Comparison of ENCODE assay signal across 15 cellular contexts in the genomic region with DNA sequence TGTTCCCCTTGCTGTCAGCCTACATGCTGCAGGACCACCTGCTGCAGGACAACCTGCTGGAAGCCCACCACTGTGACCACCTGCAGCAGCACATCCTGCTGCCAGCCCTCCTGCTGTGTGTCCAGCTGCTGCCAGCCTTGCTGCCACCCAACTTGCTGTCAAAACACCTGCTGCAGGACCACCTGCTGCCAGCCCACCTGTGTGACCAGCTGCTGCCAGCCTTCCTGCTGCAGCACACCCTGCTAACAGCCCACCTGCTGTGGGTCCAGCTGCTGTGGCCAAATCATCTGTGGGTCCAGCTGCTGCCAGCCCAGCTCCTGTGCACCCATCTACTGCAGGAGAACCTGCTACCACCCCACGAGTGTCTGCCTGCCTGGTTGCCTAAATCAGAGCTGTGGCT. TPM values are rescaled to one million over a fixed set of nuclear protein-coding genes. Genes with fewer than 3 reads are reported as not detected.
"Had no signal": no experiment of that assay in that cellular context is flagged by ENCODE, and none has a peak within 500 bp of the region (broad histone marks: within the 10 kb centered on the region; RNA-seq: fewer than 3 reads in every experiment).

No MANE protein-coding gene starts in this region.

RNA-seq across cellular contexts. Expression of a gene that starts 4.2 kb away (rescaled TPM):
- total RNA-seq: activated B cell treated with CpG ODN at 0.5 μM for 24 hours; activated CD4-positive, alpha-beta memory T cell treated with anti-CD3 and anti-CD28 coated beads for 36 hours; activated CD4-positive, alpha-beta memory T cell treated with anti-CD3 and anti-CD28 coated beads, Interleukin-2, amount 10 ng/mL, durations not matched to agents 7 days and 5 days; activated CD4-positive, alpha-beta T cell treated with anti-CD3 and anti-CD28 coated beads for 36 hours; activated CD4-positive, alpha-beta T cell treated with anti-CD3 and anti-CD28 coated beads, Interleukin-2, amount 10 ng/mL, durations not matched to agents 24 days and 14 days; activated CD4-positive, alpha-beta T cell treated with anti-CD3 and anti-CD28 coated beads, Interleukin-2, amount 10 ng/mL, durations not matched to agents 7 days and 5 days; activated CD8-positive, alpha-beta memory T cell treated with anti-CD3 and anti-CD28 coated beads for 36 hours; activated CD8-positive, alpha-beta memory T cell treated with anti-CD3 and anti-CD28 coated beads, Interleukin-2, amount 10 ng/mL, durations not matched to agents 7 days and 5 days; activated CD8-positive, alpha-beta T cell treated with anti-CD3 and anti-CD28 coated beads for 36 hours; activated CD8-positive, alpha-beta T cell treated with anti-CD3 and anti-CD28 coated beads, Interleukin-2, amount 10 ng/mL, durations not matched to agents 7 days and 5 days; T-cell; T-helper 1 cell treated with Interleukin-12 subunit alpha and Interleukin-12 subunit beta and Interleukin-4 antibody, amounts not matched to agents 30 ng/mL and 1 ng/mL, for 36 hours; T-helper 17 cell; T-helper 2 cell treated with Interferon-gamma antibody and Interleukin-4, amounts not matched to agents 100 ng/mL and 5 ng/mL, for 36 hours; WTC11 had no signal

RNA-seq across cellular contexts. Expression of a gene that starts 6.1 kb away (rescaled TPM):
- total RNA-seq: activated B cell treated with CpG ODN at 0.5 μM for 24 hours; activated CD4-positive, alpha-beta memory T cell treated with anti-CD3 and anti-CD28 coated beads for 36 hours; activated CD4-positive, alpha-beta memory T cell treated with anti-CD3 and anti-CD28 coated beads, Interleukin-2, amount 10 ng/mL, durations not matched to agents 7 days and 5 days; activated CD4-positive, alpha-beta T cell treated with anti-CD3 and anti-CD28 coated beads for 36 hours; activated CD4-positive, alpha-beta T cell treated with anti-CD3 and anti-CD28 coated beads, Interleukin-2, amount 10 ng/mL, durations not matched to agents 24 days and 14 days; activated CD4-positive, alpha-beta T cell treated with anti-CD3 and anti-CD28 coated beads, Interleukin-2, amount 10 ng/mL, durations not matched to agents 7 days and 5 days; activated CD8-positive, alpha-beta memory T cell treated with anti-CD3 and anti-CD28 coated beads for 36 hours; activated CD8-positive, alpha-beta memory T cell treated with anti-CD3 and anti-CD28 coated beads, Interleukin-2, amount 10 ng/mL, durations not matched to agents 7 days and 5 days; activated CD8-positive, alpha-beta T cell treated with anti-CD3 and anti-CD28 coated beads for 36 hours; activated CD8-positive, alpha-beta T cell treated with anti-CD3 and anti-CD28 coated beads, Interleukin-2, amount 10 ng/mL, durations not matched to agents 7 days and 5 days; T-cell; T-helper 1 cell treated with Interleukin-12 subunit alpha and Interleukin-12 subunit beta and Interleukin-4 antibody, amounts not matched to agents 30 ng/mL and 1 ng/mL, for 36 hours; T-helper 17 cell; T-helper 2 cell treated with Interferon-gamma antibody and Interleukin-4, amounts not matched to agents 100 ng/mL and 5 ng/mL, for 36 hours; WTC11 had no signal

RNA-seq across cellular contexts. Expression of a gene that starts 16.1 kb away (rescaled TPM):
- total RNA-seq: activated B cell treated with CpG ODN at 0.5 μM for 24 hours; activated CD4-positive, alpha-beta memory T cell treated with anti-CD3 and anti-CD28 coated beads for 36 hours; activated CD4-positive, alpha-beta memory T cell treated with anti-CD3 and anti-CD28 coated beads, Interleukin-2, amount 10 ng/mL, durations not matched to agents 7 days and 5 days; activated CD4-positive, alpha-beta T cell treated with anti-CD3 and anti-CD28 coated beads for 36 hours; activated CD4-positive, alpha-beta T cell treated with anti-CD3 and anti-CD28 coated beads, Interleukin-2, amount 10 ng/mL, durations not matched to agents 24 days and 14 days; activated CD4-positive, alpha-beta T cell treated with anti-CD3 and anti-CD28 coated beads, Interleukin-2, amount 10 ng/mL, durations not matched to agents 7 days and 5 days; activated CD8-positive, alpha-beta memory T cell treated with anti-CD3 and anti-CD28 coated beads for 36 hours; activated CD8-positive, alpha-beta memory T cell treated with anti-CD3 and anti-CD28 coated beads, Interleukin-2, amount 10 ng/mL, durations not matched to agents 7 days and 5 days; activated CD8-positive, alpha-beta T cell treated with anti-CD3 and anti-CD28 coated beads for 36 hours; activated CD8-positive, alpha-beta T cell treated with anti-CD3 and anti-CD28 coated beads, Interleukin-2, amount 10 ng/mL, durations not matched to agents 7 days and 5 days; T-cell; T-helper 1 cell treated with Interleukin-12 subunit alpha and Interleukin-12 subunit beta and Interleukin-4 antibody, amounts not matched to agents 30 ng/mL and 1 ng/mL, for 36 hours; T-helper 17 cell; T-helper 2 cell treated with Interferon-gamma antibody and Interleukin-4, amounts not matched to agents 100 ng/mL and 5 ng/mL, for 36 hours; WTC11 had no signal

RNA-seq across cellular contexts. Expression of a gene that starts 21.8 kb away (rescaled TPM):
- total RNA-seq: activated B cell treated with CpG ODN at 0.5 μM for 24 hours; activated CD4-positive, alpha-beta memory T cell treated with anti-CD3 and anti-CD28 coated beads for 36 hours; activated CD4-positive, alpha-beta memory T cell treated with anti-CD3 and anti-CD28 coated beads, Interleukin-2, amount 10 ng/mL, durations not matched to agents 7 days and 5 days; activated CD4-positive, alpha-beta T cell treated with anti-CD3 and anti-CD28 coated beads for 36 hours; activated CD4-positive, alpha-beta T cell treated with anti-CD3 and anti-CD28 coated beads, Interleukin-2, amount 10 ng/mL, durations not matched to agents 24 days and 14 days; activated CD4-positive, alpha-beta T cell treated with anti-CD3 and anti-CD28 coated beads, Interleukin-2, amount 10 ng/mL, durations not matched to agents 7 days and 5 days; activated CD8-positive, alpha-beta memory T cell treated with anti-CD3 and anti-CD28 coated beads for 36 hours; activated CD8-positive, alpha-beta memory T cell treated with anti-CD3 and anti-CD28 coated beads, Interleukin-2, amount 10 ng/mL, durations not matched to agents 7 days and 5 days; activated CD8-positive, alpha-beta T cell treated with anti-CD3 and anti-CD28 coated beads for 36 hours; activated CD8-positive, alpha-beta T cell treated with anti-CD3 and anti-CD28 coated beads, Interleukin-2, amount 10 ng/mL, durations not matched to agents 7 days and 5 days; T-cell; T-helper 1 cell treated with Interleukin-12 subunit alpha and Interleukin-12 subunit beta and Interleukin-4 antibody, amounts not matched to agents 30 ng/mL and 1 ng/mL, for 36 hours; T-helper 17 cell; T-helper 2 cell treated with Interferon-gamma antibody and Interleukin-4, amounts not matched to agents 100 ng/mL and 5 ng/mL, for 36 hours; WTC11 had no signal

RNA-seq across cellular contexts. Expression of a gene that starts 31.3 kb away (rescaled TPM):
- total RNA-seq: activated B cell treated with CpG ODN at 0.5 μM for 24 hours; activated CD4-positive, alpha-beta memory T cell treated with anti-CD3 and anti-CD28 coated beads for 36 hours; activated CD4-positive, alpha-beta memory T cell treated with anti-CD3 and anti-CD28 coated beads, Interleukin-2, amount 10 ng/mL, durations not matched to agents 7 days and 5 days; activated CD4-positive, alpha-beta T cell treated with anti-CD3 and anti-CD28 coated beads for 36 hours; activated CD4-positive, alpha-beta T cell treated with anti-CD3 and anti-CD28 coated beads, Interleukin-2, amount 10 ng/mL, durations not matched to agents 24 days and 14 days; activated CD4-positive, alpha-beta T cell treated with anti-CD3 and anti-CD28 coated beads, Interleukin-2, amount 10 ng/mL, durations not matched to agents 7 days and 5 days; activated CD8-positive, alpha-beta memory T cell treated with anti-CD3 and anti-CD28 coated beads for 36 hours; activated CD8-positive, alpha-beta memory T cell treated with anti-CD3 and anti-CD28 coated beads, Interleukin-2, amount 10 ng/mL, durations not matched to agents 7 days and 5 days; activated CD8-positive, alpha-beta T cell treated with anti-CD3 and anti-CD28 coated beads for 36 hours; activated CD8-positive, alpha-beta T cell treated with anti-CD3 and anti-CD28 coated beads, Interleukin-2, amount 10 ng/mL, durations not matched to agents 7 days and 5 days; T-helper 1 cell treated with Interleukin-12 subunit alpha and Interleukin-12 subunit beta and Interleukin-4 antibody, amounts not matched to agents 30 ng/mL and 1 ng/mL, for 36 hours; T-helper 17 cell; T-helper 2 cell treated with Interferon-gamma antibody and Interleukin-4, amounts not matched to agents 100 ng/mL and 5 ng/mL, for 36 hours; WTC11 had no signal
